Comparison of ENCODE assay signal across 9 cellular contexts in the genomic region with DNA sequence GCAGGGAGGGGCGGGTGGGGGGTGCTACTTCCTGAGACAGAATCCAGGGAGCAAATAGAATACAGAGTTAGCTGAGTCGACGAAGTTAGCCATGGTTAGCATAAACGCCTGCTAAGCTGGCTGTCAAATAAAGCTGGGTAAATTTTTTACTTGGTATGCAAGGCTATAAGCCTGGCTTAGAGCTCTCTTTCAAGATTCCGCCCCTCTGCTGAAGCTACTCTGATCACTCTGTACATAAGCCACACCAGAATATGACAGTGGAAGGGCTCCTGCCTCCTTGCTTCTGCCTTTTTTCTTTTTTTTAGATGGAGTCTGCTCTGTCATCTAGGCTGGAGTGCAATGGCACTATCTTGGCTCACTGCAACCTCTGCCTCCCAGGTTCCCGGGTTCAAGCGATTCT. TPM values are rescaled to one million over a fixed set of nuclear protein-coding genes. Genes with fewer than 3 reads are reported as not detected.
"Had no signal": no experiment of that assay in that cellular context is flagged by ENCODE, and none has a peak within 500 bp of the region (broad histone marks: within the 10 kb centered on the region; RNA-seq: fewer than 3 reads in every experiment).

No MANE protein-coding gene starts in this region.

- DNase-seq: GM23248, GOT3, H7, KBM-7 had no signal

- H3K9me3 Mint-ChIP-seq: IgD-negative memory B cell had no signal

- H3K27me3 Mint-ChIP-seq: IgD-negative memory B cell had no signal

- H3K9me3 ChIP-seq: HAP-1 had no signal

- H3K9ac ChIP-seq: GM23248 had no signal

- H3K27ac Mint-ChIP-seq: IgD-negative memory B cell had no signal

- H2AFZ ChIP-seq: GM23248 had no signal

- H3K27ac ChIP-seq: GM23248, HL-60 had no signal

- H3K36me3 ChIP-seq: HAP-1 had no signal

- H3K4me3 ChIP-seq: GM23248, HAP-1 had no signal

- H3K4me1 ChIP-seq: HAP-1 had no signal

- ATAC-seq: HCT116, HepG2 had no signal

RNA-seq across cellular contexts. Expression of a gene that starts 58.3 kb away (rescaled TPM):
- total RNA-seq: GM23248, HepG2 had no signal
- polyA plus RNA-seq: GM23248 had no signal
